In genomic region chr7:140047197-140047596, GRCh38 we compare ENCODE assay signal across 19 cellular contexts.
"Had no signal": no experiment of that assay in that cellular context is flagged by ENCODE, and none has a peak within 500 bp of the region (broad histone marks: within the 10 kb centered on the region; RNA-seq: fewer than 3 reads in every experiment).

No MANE protein-coding gene starts in this region.

- H3K36me3 ChIP-seq: colonic mucosa, gastrocnemius medialis had no signal

- H3K27me3 Mint-ChIP-seq: dendritic cell treated with granulocyte-macrophage colony-stimulating factor and Interleukin-4, amounts not matched to agents 40 ng/mL and 50 ng/mL, for 4 days had no signal

- H3K4me3 Mint-ChIP-seq: dendritic cell treated with granulocyte-macrophage colony-stimulating factor and Interleukin-4, amounts not matched to agents 40 ng/mL and 50 ng/mL, for 4 days; mesothelial cell of epicardium had no signal

- H3K27ac Mint-ChIP-seq: dendritic cell treated with granulocyte-macrophage colony-stimulating factor and Interleukin-4, amounts not matched to agents 40 ng/mL and 50 ng/mL, for 4 days; mesothelial cell of epicardium had no signal

- H3K4me1 Mint-ChIP-seq: mesothelial cell of epicardium had no signal

- H3K4me3 ChIP-seq: colonic mucosa, dorsolateral prefrontal cortex, esophagus squamous epithelium, gastrocnemius medialis, heart right ventricle, left lung, lower lobe of right lung had no signal

- H3K27ac ChIP-seq: colonic mucosa, dorsolateral prefrontal cortex, esophagus squamous epithelium, gastrocnemius medialis, left lung, lower lobe of right lung had no signal

- H3K9me3 Mint-ChIP-seq: dendritic cell treated with granulocyte-macrophage colony-stimulating factor and Interleukin-4, amounts not matched to agents 40 ng/mL and 50 ng/mL, for 4 days; mesothelial cell of epicardium had no signal

- H3K9me3 ChIP-seq: colonic mucosa, esophagus squamous epithelium, gastrocnemius medialis, heart right ventricle, left lung, lower lobe of right lung had no signal

- H3K27me3 ChIP-seq: colonic mucosa, dorsolateral prefrontal cortex, esophagus squamous epithelium, gastrocnemius medialis, heart right ventricle, left lung had no signal

- ATAC-seq: gastrocnemius medialis, left lung, lower lobe of right lung had no signal

- DNase-seq: colonic mucosa; cortex of kidney; dorsolateral prefrontal cortex; effector CD4-positive, alpha-beta T cell; effector memory CD4-positive, alpha-beta T cell; esophagus squamous epithelium; foreskin fibroblast; foreskin melanocyte; gastrocnemius medialis; glutamatergic neuron; heart right ventricle; hippocampal formation; left cardiac atrium; left lung; left ventricle myocardium superior; lower lobe of right lung; mesenchymal stem cell had no signal
